ENCODE assay signal across 8 cellular contexts in genomic region chr19:12722566-12723382, GRCh38. TPM values are rescaled to one million over a fixed set of nuclear protein-coding genes. Genes with fewer than 3 reads are reported as not detected.
DNase-seq lines count a peak whose midpoint lies in the region; ATAC-seq, FAIRE-seq and TF ChIP-seq lines count a peak whose summit lies in the region.

No MANE protein-coding gene starts in this region.

- DNase-seq in A549 (ENCODE audit: low read depth in 1 of 2, low spot score in 1 of 2): peak; percentile 96 to 99
- DNase-seq in NCI-H2196 treated with DMSO at 0.1 percent for 48 hours (lab: John Stamatoyannopoulos, UW; ENCODE audit: unreplicated experiment): peak; percentile 92
- peak; percentile 98 for DNase-seq in WERI-Rb-1
- peak; percentile 98 for DNase-seq in mammary epithelial cell
- DNase-seq in iPS-NIHi11 (ENCODE audit: low spot score): peak; percentile 94

- peak overlapping the region; percentile 90 for H3K9ac ChIP-seq in mammary epithelial cell (ENCODE audit: insufficient read depth, low read length)

- H3K9me3 ChIP-seq in A549: no peaks in the 10 kb centered on the region
- H3K9me3 ChIP-seq in WERI-Rb-1 (ENCODE audit: severe bottlenecking): no peaks in the 10 kb centered on the region
- no peaks in the 10 kb centered on the region for H3K9me3 ChIP-seq in mammary epithelial cell (replicated peaks; ENCODE audit: insufficient read depth, low read length)

- peak overlapping the region; percentile 94 for H3K4me2 ChIP-seq in A549
- H3K4me2 ChIP-seq in mammary epithelial cell (ENCODE audit: insufficient read depth, low read depth, low read length): peak overlapping the region; percentile 93

- H4K20me1 ChIP-seq in mammary epithelial cell (ENCODE audit: insufficient read depth, low read length): no peaks in the 10 kb centered on the region

- TF ChIP-seq EP300 in A549 (IDR thresholded peaks at IDR 0.05): no peak

- peaks cover 61% of the 10 kb centered on the region for H3K79me2 ChIP-seq in mammary epithelial cell (ENCODE audit: insufficient read depth, low read length)

- TSS peak; percentile 91 for BruUV-seq in mammary epithelial cell (replicated peaks; lab: Mats Ljungman, UMichigan)

- no peaks in the 10 kb centered on the region for H3K27me3 ChIP-seq in WERI-Rb-1 (ENCODE audit: insufficient read depth, low read depth, severe bottlenecking)
- no peaks in the 10 kb centered on the region for H3K27me3 ChIP-seq in mammary epithelial cell (ENCODE audit: insufficient read depth, low read length)

- WGBS in A549 (ENCODE audit: missing lambda C conversion rate): 2% methylated on average over 31 of the region's 32 CpGs
- 2% methylated on average over 20 of the region's 32 CpGs for WGBS in mammary epithelial cell (ENCODE audit: low coverage, missing lambda C conversion rate)

- TF ChIP-seq POLR2A in A549 (IDR thresholded peaks at IDR 0.05; ENCODE audit: low read length): peak; percentile 38; the same call in 1 of the 2 replicates

- TF ChIP-seq CTCF in A549 (IDR thresholded peaks at IDR 0.05): no peak
- TF ChIP-seq CTCF in WERI-Rb-1 (IDR thresholded peaks at IDR 0.05; ENCODE audit: low read depth, low read length): no peak
- TF ChIP-seq CTCF in mammary epithelial cell (conservative IDR thresholded peaks at IDR 0.05 in 1 of 2, IDR thresholded peaks at IDR 0.05 in 1 of 2; ENCODE audit: extremely low read depth in 1 of 2, insufficient read depth in 1 of 2, low read depth in 1 of 2, low read length in 2 of 2): no peak

- in situ Hi-C loops in mammary epithelial cell (cut with MboI; ENCODE audit: low sequenced_read_pairs in 2 of 2): no loop called here

- H3K27ac ChIP-seq in A549: peak overlapping the region; percentile 91 to 99
- H3K27ac ChIP-seq in WERI-Rb-1: peak overlapping the region; percentile 97
- peak overlapping the region; percentile 81 for H3K27ac ChIP-seq in mammary epithelial cell (ENCODE audit: insufficient read depth, low read depth, low read length)
- peak overlapping the region; percentile 91 to 99 (median 97) for H3K27ac ChIP-seq in skin epidermis

- POLR2A ChIA-PET in A549 (lab: Yijun Ruan, JAX): interaction anchor here (0.6 to 1.5 kb wide), 4 partner anchors 11 to 83 kb away, joined by 3 to 16 read pairs (median 4); partner anchors contain the start of gene TRIR

- no peak for FAIRE-seq in A549 (lab: Jason Lieb, UNC)

- TF ChIP-seq RAD21 in A549 (conservative IDR thresholded peaks at IDR 0.05 in 1 of 2, IDR thresholded peaks at IDR 0.05 in 1 of 2): no peak

- CTCF ChIA-PET in A549 (lab: Yijun Ruan, JAX): interaction anchor here (0.9 to 3.3 kb wide), 8 partner anchors 13 to 125 kb away, joined by 3 to 11 read pairs (median 4); no protein-coding TSS in a partner anchor
- CTCF ChIA-PET in mammary epithelial cell (lab: Charles Lee; ENCODE audit: low non-redundant PET): no interaction called here

- H2AFZ ChIP-seq in mammary epithelial cell (ENCODE audit: low read depth, low read length): peak overlapping the region; percentile 76

- dilution Hi-C loops in mammary epithelial cell (cut with HindIII; ENCODE audit: low sequenced_read_pairs): no loop called here

- H3K4me3 ChIP-seq in A549 (peak overlapping the region; percentile 76), WERI-Rb-1 (ENCODE audit: low read depth, low read length) (peak overlapping the region; percentile 87), mammary epithelial cell (replicated peaks in 1 of 3; ENCODE audit: insufficient read depth in 1 of 3, low read depth in 2 of 3, low read length in 3 of 3) (peak overlapping the region; percentile 79 to 95 (median 81)), skin epidermis (peak overlapping the region; percentile 70 to 94 (median 81))

- H3K36me3 ChIP-seq in WERI-Rb-1: peaks cover 34% of the 10 kb centered on the region
- peaks cover 7% of the 10 kb centered on the region for H3K36me3 ChIP-seq in mammary epithelial cell (ENCODE audit: insufficient read depth, low read length)

- H3K4me1 ChIP-seq in A549 (peaks cover 10% of the 10 kb centered on the region; the same call in 1 of the 3 replicates), mammary epithelial cell (ENCODE audit: insufficient read depth, low read length) (peaks cover 34% of the 10 kb centered on the region)

- intact Hi-C loops in mammary epithelial cell (cut with micrococcal nuclease): loop anchor here (1.0 to 5.0 kb wide), 3 partner anchors 15 to 215 kb away; partner anchors contain the start of genes CALR and GET3

- ATAC-seq in A549 (peak; percentile 86 to 90), GM18873 (IDR thresholded peaks at IDR 0.05; ENCODE audit: low FRiP score, unreplicated experiment) (peak; percentile 68), HG03135 (IDR thresholded peaks at IDR 0.05; ENCODE audit: unreplicated experiment) (peak; percentile 69)

TF ChIP-seq in A549, 52 proteins besides CTCF, POLR2A, EP300 and RAD21 (continues in another document):
- TF ChIP-seq CBX2 (IDR thresholded peaks at IDR 0.05; ENCODE audit: borderline replicate concordance, low read depth) (no peak), CBX8 (IDR thresholded peaks at IDR 0.05) (no peak), TP53 (CRISPR knock-in tag; IDR thresholded peaks at IDR 0.05) (no peak), SREBF2 (IDR thresholded peaks at IDR 0.05) (no peak), PHF8 (IDR thresholded peaks at IDR 0.05; ENCODE audit: borderline replicate concordance, low read depth) (no peak), MAX (IDR thresholded peaks at IDR 0.05) (peak; percentile 94), KDM1A (IDR thresholded peaks at IDR 0.05; ENCODE audit: low read depth) (no peak), JUN (IDR thresholded peaks at IDR 0.05) (peak; percentile 58 to 62; a peak in 3 of 5 replicates), BCL3 (IDR thresholded peaks at IDR 0.05) (peak; percentile 56; the same call in 1 of the 3 replicates), NR3C1 (IDR thresholded peaks at IDR 0.05) (no peak)

RNA-seq across cellular contexts. Expression of gene TNPO2, which starts 1.0 kb away (rescaled TPM):
- polyA plus RNA-seq in A549 (2011; rRNA removed) (33.7 and 38.0 TPM in 2 replicates), A549 (2017; fragmentation: RNase III; extraction: RNeasy Plus Mini Kit Qiagen cat#74134 plus additional on column Dnase treatment) (39.8 to 42.5 TPM (median 41.0 TPM) in 3 replicates), mammary epithelial cell (118 TPM)
- 51.8 and 59.4 TPM in 2 replicates for polyA plus RNA-seq in A549 (2012; cell fraction: cytosol; rRNA removed)
- 257 and 323 TPM in 2 replicates for polyA plus RNA-seq in A549 (2012; cell fraction: nucleus; rRNA removed)
- polyA minus RNA-seq in A549 (2011; rRNA and poly(A)+ RNA removed): 153 and 163 TPM in 2 replicates
- total RNA-seq in mammary epithelial cell: 100 to 1,000 TPM in 1 of 2 donors, 10 to 100 TPM in 1; 73.0 to 104 TPM
- 185 TPM for polyA minus RNA-seq in mammary epithelial cell

RNA-seq across cellular contexts. Expression of gene TRIR, which starts 11.7 kb away (rescaled TPM):
- polyA plus RNA-seq in A549 (2011; rRNA removed): 105 and 137 TPM in 2 replicates
- polyA plus RNA-seq in A549 (2012; cell fraction: cytosol; rRNA removed): 255 and 297 TPM in 2 replicates
- 128 and 182 TPM in 2 replicates for polyA plus RNA-seq in A549 (2012; cell fraction: nucleus; rRNA removed)
- polyA plus RNA-seq in A549 (2017; fragmentation: RNase III; extraction: RNeasy Plus Mini Kit Qiagen cat#74134 plus additional on column Dnase treatment): 144 to 154 TPM (median 152 TPM) in 3 replicates
- 25.4 and 34.7 TPM in 2 replicates for polyA minus RNA-seq in A549 (2011; rRNA and poly(A)+ RNA removed)
- total RNA-seq in mammary epithelial cell: 100 to 1,000 TPM; 102 to 138 TPM
- polyA plus RNA-seq in mammary epithelial cell: 170 TPM
- 88.9 TPM for polyA minus RNA-seq in mammary epithelial cell

RNA-seq across cellular contexts. Expression of gene GET3, which starts 14.5 kb away (rescaled TPM):
- polyA plus RNA-seq in A549 (2011; rRNA removed) (84.9 and 87.0 TPM in 2 replicates), A549 (2017; fragmentation: RNase III; extraction: RNeasy Plus Mini Kit Qiagen cat#74134 plus additional on column Dnase treatment) (82.7 to 96.7 TPM (median 91.7 TPM) in 3 replicates), mammary epithelial cell (153 TPM)
- polyA plus RNA-seq in A549 (2012; cell fraction: cytosol; rRNA removed): 190 and 195 TPM in 2 replicates
- polyA plus RNA-seq in A549 (2012; cell fraction: nucleus; rRNA removed): 155 and 164 TPM in 2 replicates
- polyA minus RNA-seq in A549 (2011; rRNA and poly(A)+ RNA removed): 63.6 and 71.6 TPM in 2 replicates
- 10 to 100 TPM; 64.3 to 74.5 TPM for total RNA-seq in mammary epithelial cell
- 96.3 TPM for polyA minus RNA-seq in mammary epithelial cell

RNA-seq across cellular contexts. Expression of gene FBXW9, which starts 26.3 kb away (rescaled TPM):
- polyA plus RNA-seq in A549 (2011; rRNA removed): 5.7 and 6.9 TPM in 2 replicates
- polyA plus RNA-seq in A549 (2012; cell fraction: cytosol; rRNA removed): 16.9 and 22.9 TPM in 2 replicates
- polyA plus RNA-seq in A549 (2012; cell fraction: nucleus; rRNA removed): 38.1 and 46.2 TPM in 2 replicates
- polyA plus RNA-seq in A549 (2017; fragmentation: RNase III; extraction: RNeasy Plus Mini Kit Qiagen cat#74134 plus additional on column Dnase treatment): 7.3 to 8.1 TPM (median 8.0 TPM) in 3 replicates
- polyA minus RNA-seq in A549 (2011; rRNA and poly(A)+ RNA removed): 5.1 and 5.9 TPM in 2 replicates
- 10 to 100 TPM; 13.7 to 14.8 TPM for total RNA-seq in mammary epithelial cell
- polyA plus RNA-seq in mammary epithelial cell: 14.4 TPM
- polyA minus RNA-seq in mammary epithelial cell: 6.5 TPM

RNA-seq across cellular contexts. Expression of gene BEST2, which starts 28.8 kb away (rescaled TPM):
- polyA plus RNA-seq in A549 (2011; rRNA removed): not detected in 2 replicates
- polyA plus RNA-seq in A549 (2012; cell fraction: cytosol; rRNA removed): 0.03 and 0.04 TPM in 2 replicates
- polyA plus RNA-seq in A549 (2012; cell fraction: nucleus; rRNA removed): 0.11 TPM in 1 of 2 replicates, not detected in the other
- not detected in 3 replicates for polyA plus RNA-seq in A549 (2017; fragmentation: RNase III; extraction: RNeasy Plus Mini Kit Qiagen cat#74134 plus additional on column Dnase treatment)
- polyA minus RNA-seq in A549 (2011; rRNA and poly(A)+ RNA removed): not detected in 2 replicates
- total RNA-seq in mammary epithelial cell: under 1 TPM in 1 of 2 donors, not detected in 1; 0.50 TPM
- polyA plus RNA-seq in mammary epithelial cell: 0.12 TPM
- polyA minus RNA-seq in mammary epithelial cell: 1.5 TPM

Comparison
In these comparisons a context has a peak if more than half of its experiments do, and no peak if none do; other contexts are left out.
1. Peak in every context shown above with its lines: DNase-seq, ATAC-seq, H3K4me3 ChIP-seq and H3K27ac ChIP-seq.